Comparison of ENCODE assay signal across 1 cellular context in the genomic region with DNA sequence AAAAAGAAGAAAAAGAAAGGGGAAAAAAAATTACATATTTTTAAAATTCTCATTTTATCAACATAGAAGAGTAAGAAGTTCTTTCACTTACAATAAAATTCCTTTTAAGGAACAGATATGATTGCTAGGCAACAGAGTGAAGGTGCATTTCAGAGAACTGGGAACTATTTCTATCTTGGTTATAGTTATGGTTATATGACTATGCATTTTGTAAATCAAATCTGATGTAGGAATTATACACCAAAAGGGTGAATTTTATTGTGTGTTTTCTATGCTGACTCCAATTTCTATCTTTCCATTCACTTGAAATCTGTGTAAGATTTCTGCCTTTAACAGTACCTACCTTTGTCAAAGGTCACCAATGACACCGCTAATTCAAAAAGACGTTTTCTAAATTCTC.
TF ChIP-seq lines count a peak whose summit lies in the region.

No MANE protein-coding gene starts in this region.

TF ChIP-seq in HepG2, 621 proteins besides CTCF, POLR2A, EP300 and RAD21 (continued from another document):
- TF ChIP-seq, protein P1, sequence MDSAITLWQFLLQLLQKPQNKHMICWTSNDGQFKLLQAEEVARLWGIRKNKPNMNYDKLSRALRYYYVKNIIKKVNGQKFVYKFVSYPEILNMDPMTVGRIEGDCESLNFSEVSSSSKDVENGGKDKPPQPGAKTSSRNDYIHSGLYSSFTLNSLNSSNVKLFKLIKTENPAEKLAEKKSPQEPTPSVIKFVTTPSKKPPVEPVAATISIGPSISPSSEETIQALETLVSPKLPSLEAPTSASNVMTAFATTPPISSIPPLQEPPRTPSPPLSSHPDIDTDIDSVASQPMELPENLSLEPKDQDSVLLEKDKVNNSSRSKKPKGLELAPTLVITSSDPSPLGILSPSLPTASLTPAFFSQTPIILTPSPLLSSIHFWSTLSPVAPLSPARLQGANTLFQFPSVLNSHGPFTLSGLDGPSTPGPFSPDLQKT (CRISPR knock-in tag; IDR thresholded peaks at IDR 0.05; ENCODE audit: borderline replicate concordance), result no peak
- TF ChIP-seq ZNF644 (CRISPR knock-in tag; IDR thresholded peaks at IDR 0.05; ENCODE audit: low read depth) (no peak), ZNF296 (CRISPR knock-in tag; conservative IDR thresholded peaks at IDR 0.05) (no peak), RBFOX2 (IDR thresholded peaks at IDR 0.05; ENCODE audit: low read depth, low read length) (peak; percentile 53)
- TF ChIP-seq, protein P2, sequence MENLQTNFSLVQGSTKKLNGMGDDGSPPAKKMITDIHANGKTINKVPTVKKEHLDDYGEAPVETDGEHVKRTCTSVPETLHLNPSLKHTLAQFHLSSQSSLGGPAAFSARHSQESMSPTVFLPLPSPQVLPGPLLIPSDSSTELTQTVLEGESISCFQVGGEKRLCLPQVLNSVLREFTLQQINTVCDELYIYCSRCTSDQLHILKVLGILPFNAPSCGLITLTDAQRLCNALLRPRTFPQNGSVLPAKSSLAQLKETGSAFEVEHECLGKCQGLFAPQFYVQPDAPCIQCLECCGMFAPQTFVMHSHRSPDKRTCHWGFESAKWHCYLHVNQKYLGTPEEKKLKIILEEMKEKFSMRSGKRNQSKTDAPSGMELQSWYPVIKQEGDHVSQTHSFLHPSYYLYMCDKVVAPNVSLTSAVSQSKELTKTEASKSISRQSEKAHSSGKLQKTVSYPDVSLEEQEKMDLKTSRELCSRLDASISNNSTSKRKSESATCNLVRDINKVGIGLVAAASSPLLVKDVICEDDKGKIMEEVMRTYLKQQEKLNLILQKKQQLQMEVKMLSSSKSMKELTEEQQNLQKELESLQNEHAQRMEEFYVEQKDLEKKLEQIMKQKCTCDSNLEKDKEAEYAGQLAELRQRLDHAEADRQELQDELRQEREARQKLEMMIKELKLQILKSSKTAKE (CRISPR knock-in tag; IDR thresholded peaks at IDR 0.05; ENCODE audit: borderline replicate concordance), result no peak
- TF ChIP-seq, protein P3, sequence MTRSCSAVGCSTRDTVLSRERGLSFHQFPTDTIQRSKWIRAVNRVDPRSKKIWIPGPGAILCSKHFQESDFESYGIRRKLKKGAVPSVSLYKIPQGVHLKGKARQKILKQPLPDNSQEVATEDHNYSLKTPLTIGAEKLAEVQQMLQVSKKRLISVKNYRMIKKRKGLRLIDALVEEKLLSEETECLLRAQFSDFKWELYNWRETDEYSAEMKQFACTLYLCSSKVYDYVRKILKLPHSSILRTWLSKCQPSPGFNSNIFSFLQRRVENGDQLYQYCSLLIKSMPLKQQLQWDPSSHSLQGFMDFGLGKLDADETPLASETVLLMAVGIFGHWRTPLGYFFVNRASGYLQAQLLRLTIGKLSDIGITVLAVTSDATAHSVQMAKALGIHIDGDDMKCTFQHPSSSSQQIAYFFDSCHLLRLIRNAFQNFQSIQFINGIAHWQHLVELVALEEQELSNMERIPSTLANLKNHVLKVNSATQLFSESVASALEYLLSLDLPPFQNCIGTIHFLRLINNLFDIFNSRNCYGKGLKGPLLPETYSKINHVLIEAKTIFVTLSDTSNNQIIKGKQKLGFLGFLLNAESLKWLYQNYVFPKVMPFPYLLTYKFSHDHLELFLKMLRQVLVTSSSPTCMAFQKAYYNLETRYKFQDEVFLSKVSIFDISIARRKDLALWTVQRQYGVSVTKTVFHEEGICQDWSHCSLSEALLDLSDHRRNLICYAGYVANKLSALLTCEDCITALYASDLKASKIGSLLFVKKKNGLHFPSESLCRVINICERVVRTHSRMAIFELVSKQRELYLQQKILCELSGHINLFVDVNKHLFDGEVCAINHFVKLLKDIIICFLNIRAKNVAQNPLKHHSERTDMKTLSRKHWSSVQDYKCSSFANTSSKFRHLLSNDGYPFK (CRISPR knock-in tag; IDR thresholded peaks at IDR 0.05; ENCODE audit: borderline replicate concordance), result no peak
- TF ChIP-seq, protein P4, sequence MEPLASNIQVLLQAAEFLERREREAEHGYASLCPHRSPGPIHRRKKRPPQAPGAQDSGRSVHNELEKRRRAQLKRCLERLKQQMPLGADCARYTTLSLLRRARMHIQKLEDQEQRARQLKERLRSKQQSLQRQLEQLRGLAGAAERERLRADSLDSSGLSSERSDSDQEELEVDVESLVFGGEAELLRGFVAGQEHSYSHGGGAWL (CRISPR knock-in tag; IDR thresholded peaks at IDR 0.05), result no peak
- TF ChIP-seq, protein P5, sequence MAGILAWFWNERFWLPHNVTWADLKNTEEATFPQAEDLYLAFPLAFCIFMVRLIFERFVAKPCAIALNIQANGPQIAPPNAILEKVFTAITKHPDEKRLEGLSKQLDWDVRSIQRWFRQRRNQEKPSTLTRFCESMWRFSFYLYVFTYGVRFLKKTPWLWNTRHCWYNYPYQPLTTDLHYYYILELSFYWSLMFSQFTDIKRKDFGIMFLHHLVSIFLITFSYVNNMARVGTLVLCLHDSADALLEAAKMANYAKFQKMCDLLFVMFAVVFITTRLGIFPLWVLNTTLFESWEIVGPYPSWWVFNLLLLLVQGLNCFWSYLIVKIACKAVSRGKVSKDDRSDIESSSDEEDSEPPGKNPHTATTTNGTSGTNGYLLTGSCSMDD (CRISPR knock-in tag; IDR thresholded peaks at IDR 0.05), result no peak
- TF ChIP-seq, protein P6, sequence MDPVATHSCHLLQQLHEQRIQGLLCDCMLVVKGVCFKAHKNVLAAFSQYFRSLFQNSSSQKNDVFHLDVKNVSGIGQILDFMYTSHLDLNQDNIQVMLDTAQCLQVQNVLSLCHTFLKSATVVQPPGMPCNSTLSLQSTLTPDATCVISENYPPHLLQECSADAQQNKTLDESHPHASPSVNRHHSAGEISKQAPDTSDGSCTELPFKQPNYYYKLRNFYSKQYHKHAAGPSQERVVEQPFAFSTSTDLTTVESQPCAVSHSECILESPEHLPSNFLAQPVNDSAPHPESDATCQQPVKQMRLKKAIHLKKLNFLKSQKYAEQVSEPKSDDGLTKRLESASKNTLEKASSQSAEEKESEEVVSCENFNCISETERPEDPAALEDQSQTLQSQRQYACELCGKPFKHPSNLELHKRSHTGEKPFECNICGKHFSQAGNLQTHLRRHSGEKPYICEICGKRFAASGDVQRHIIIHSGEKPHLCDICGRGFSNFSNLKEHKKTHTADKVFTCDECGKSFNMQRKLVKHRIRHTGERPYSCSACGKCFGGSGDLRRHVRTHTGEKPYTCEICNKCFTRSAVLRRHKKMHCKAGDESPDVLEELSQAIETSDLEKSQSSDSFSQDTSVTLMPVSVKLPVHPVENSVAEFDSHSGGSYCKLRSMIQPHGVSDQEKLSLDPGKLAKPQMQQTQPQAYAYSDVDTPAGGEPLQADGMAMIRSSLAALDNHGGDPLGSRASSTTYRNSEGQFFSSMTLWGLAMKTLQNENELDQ (CRISPR knock-in tag; IDR thresholded peaks at IDR 0.05; ENCODE audit: borderline replicate concordance), result no peak
